Comparison of ENCODE assay signal across 9 cellular contexts in genomic region chr2:176104338-176105077, GRCh38. TPM values are rescaled to one million over a fixed set of nuclear protein-coding genes. Genes with fewer than 3 reads are reported as not detected.
DNase-seq lines count a peak whose midpoint lies in the region; ATAC-seq and TF ChIP-seq lines count a peak whose summit lies in the region.
"Had no signal": no experiment of that assay in that cellular context is flagged by ENCODE, and none has a peak within 500 bp of the region (broad histone marks: within the 10 kb centered on the region; RNA-seq: fewer than 3 reads in every experiment).

No MANE protein-coding gene starts in this region.

- no peak overlapping the region for H3K4me3 ChIP-seq in PC-3 (ENCODE audit: low read length)
- peak overlapping the region; percentile 26 for H3K4me3 ChIP-seq in hepatocyte

- BruUV-seq in PC-3 (replicated peaks; lab: Mats Ljungman, UMichigan) (no TSS peak), Calu3 (replicated peaks; lab: Mats Ljungman, UMichigan) (no TSS peak)

- H3K4me1 ChIP-seq in PC-3 (ENCODE audit: insufficient read depth, low read length) = peaks cover 10% of the 10 kb centered on the region
- H3K4me1 ChIP-seq in hepatocyte (ENCODE audit: insufficient read depth) = no peaks in the 10 kb centered on the region

- H3K79me2 ChIP-seq in PC-3 (ENCODE audit: low read length) (no peaks in the 10 kb centered on the region), hepatocyte (peaks cover 58% of the 10 kb centered on the region)

- H3K27me3 ChIP-seq in PC-3 (ENCODE audit: low read length) = peaks cover 15% of the 10 kb centered on the region
- H3K27me3 ChIP-seq in hepatocyte = peaks cover 94% of the 10 kb centered on the region

- H3F3A ChIP-seq in PC-3 (ENCODE audit: low read length, unreplicated experiment) = no peaks in the 10 kb centered on the region

- no peak for DNase-seq in T-helper 2 cell treated with Interferon-gamma antibody and Interleukin-4, amounts not matched to agents 5 μg/mL and 100 μg/mL, for 36 hours (ENCODE audit: low spot score)
- DNase-seq in T-helper 2 cell (no peak), PC-3 (peak; percentile 59), hepatocyte (ENCODE audit: low spot score) (no peak), Calu3 (no peak), NCI-H2029 treated with DMSO at 0.1 percent for 48 hours (lab: John Stamatoyannopoulos, UW) (no peak), NCI-H128 (lab: John Stamatoyannopoulos, UW; ENCODE audit: unreplicated experiment) (no peak)
- no peak for DNase-seq in stimulated activated effector memory CD8-positive, alpha-beta T cell treated with anti-CD3 and anti-CD28 coated beads, Interleukin-12 subunit alpha, Interleukin-12 subunit beta, amount 100 ng/mL, for 72 hours (ENCODE audit: low spot score in 2 of 2)

- H3K9me2 ChIP-seq in PC-3 (replicated peaks; ENCODE audit: low read length) (no peaks in the 10 kb centered on the region), hepatocyte (replicated peaks; ENCODE audit: insufficient read depth) (no peaks in the 10 kb centered on the region)

- H3K27me3 Mint-ChIP-seq in T-helper 2 cell treated with Interferon-gamma antibody and Interleukin-4, amounts not matched to agents 5 μg/mL and 100 μg/mL, for 36 hours (ENCODE audit: low read depth) = peaks cover 83% of the 10 kb centered on the region
- peaks cover 37% of the 10 kb centered on the region for H3K27me3 Mint-ChIP-seq in Calu3 (ENCODE audit: unreplicated experiment)

- WGBS in hepatocyte (ENCODE audit: low lambda C conversion rate, missing lambda C conversion rate) = 4% methylated on average over 53 of the region's 56 CpGs

- H2AFZ ChIP-seq in PC-3 (ENCODE audit: low read length) (no peak overlapping the region), hepatocyte (no peak overlapping the region)

- H3K4me2 ChIP-seq in PC-3 (ENCODE audit: low read length) (peak overlapping the region; percentile 56), hepatocyte (peak overlapping the region; percentile 91)

- POLR2A ChIA-PET in PC-3 (lab: Charles Lee; ENCODE audit: unreplicated experiment) = no interaction called here

- no peak overlapping the region for H3K4me3 Mint-ChIP-seq in T-helper 2 cell treated with Interferon-gamma antibody and Interleukin-4, amounts not matched to agents 5 μg/mL and 100 μg/mL, for 36 hours
- peak overlapping the region; percentile 39 for H3K4me3 Mint-ChIP-seq in stimulated activated effector memory CD8-positive, alpha-beta T cell treated with anti-CD3 and anti-CD28 coated beads, Interleukin-12 subunit alpha, Interleukin-12 subunit beta, amount 100 ng/mL, for 72 hours
- H3K4me3 Mint-ChIP-seq in Calu3 (ENCODE audit: low read depth, unreplicated experiment) = no peak overlapping the region

- no peaks in the 10 kb centered on the region for H4K20me1 ChIP-seq in PC-3 (ENCODE audit: low read length)
- H4K20me1 ChIP-seq in hepatocyte (ENCODE audit: insufficient read depth, poor library complexity, severe bottlenecking) = peaks cover 8% of the 10 kb centered on the region

- intact Hi-C loops in PC-3 (cut with micrococcal nuclease) (no loop called here), Calu3 (cut with micrococcal nuclease; ENCODE audit: unreplicated experiment) (no loop called here)

- TF ChIP-seq CTCF in PC-3 (conservative IDR thresholded peaks at IDR 0.05; ENCODE audit: low read depth, low read length) (no peak), hepatocyte (IDR thresholded peaks at IDR 0.05; ENCODE audit: poor library complexity) (no peak), Calu3 (IDR thresholded peaks at IDR 0.05; ENCODE audit: unreplicated experiment) (no peak)

- H3K36me3 ChIP-seq in PC-3 (ENCODE audit: low read depth, low read length) (no peaks in the 10 kb centered on the region), hepatocyte (replicated peaks; ENCODE audit: insufficient read depth, low read depth) (no peaks in the 10 kb centered on the region)

- H3K27ac ChIP-seq in PC-3 (ENCODE audit: low read length) (no peak overlapping the region), hepatocyte (peak overlapping the region; percentile 93)

- H3K9me3 Mint-ChIP-seq in T-helper 2 cell treated with Interferon-gamma antibody and Interleukin-4, amounts not matched to agents 5 μg/mL and 100 μg/mL, for 36 hours = peaks cover 3% of the 10 kb centered on the region
- no peaks in the 10 kb centered on the region for H3K9me3 Mint-ChIP-seq in stimulated activated effector memory CD8-positive, alpha-beta T cell treated with anti-CD3 and anti-CD28 coated beads, Interleukin-12 subunit alpha, Interleukin-12 subunit beta, amount 100 ng/mL, for 72 hours
- H3K9me3 Mint-ChIP-seq in Calu3 (ENCODE audit: low read depth, unreplicated experiment) = no peaks in the 10 kb centered on the region

- H3K9me3 ChIP-seq in PC-3 (ENCODE audit: low read length) (no peaks in the 10 kb centered on the region), hepatocyte (ENCODE audit: low read depth) (no peaks in the 10 kb centered on the region)

- H3K36me3 Mint-ChIP-seq in T-helper 2 cell treated with Interferon-gamma antibody and Interleukin-4, amounts not matched to agents 5 μg/mL and 100 μg/mL, for 36 hours (ENCODE audit: low read depth) = peaks cover 3% of the 10 kb centered on the region
- H3K36me3 Mint-ChIP-seq in stimulated activated effector memory CD8-positive, alpha-beta T cell treated with anti-CD3 and anti-CD28 coated beads, Interleukin-12 subunit alpha, Interleukin-12 subunit beta, amount 100 ng/mL, for 72 hours = peaks cover 15% of the 10 kb centered on the region
- no peaks in the 10 kb centered on the region for H3K36me3 Mint-ChIP-seq in Calu3 (ENCODE audit: insufficient read depth, unreplicated experiment)

- CTCF ChIA-PET in PC-3 (lab: Charles Lee) (no interaction called here), Calu3 (lab: Charles Lee) (no interaction called here)

- H3K27ac Mint-ChIP-seq in T-helper 2 cell treated with Interferon-gamma antibody and Interleukin-4, amounts not matched to agents 5 μg/mL and 100 μg/mL, for 36 hours = peak overlapping the region; percentile 73
- H3K27ac Mint-ChIP-seq in stimulated activated effector memory CD8-positive, alpha-beta T cell treated with anti-CD3 and anti-CD28 coated beads, Interleukin-12 subunit alpha, Interleukin-12 subunit beta, amount 100 ng/mL, for 72 hours = no peak overlapping the region
- no peak overlapping the region for H3K27ac Mint-ChIP-seq in Calu3 (ENCODE audit: unreplicated experiment)

- no peak overlapping the region for H3K9ac ChIP-seq in PC-3 (ENCODE audit: low read length)

- H3K4me1 Mint-ChIP-seq in T-helper 2 cell treated with Interferon-gamma antibody and Interleukin-4, amounts not matched to agents 5 μg/mL and 100 μg/mL, for 36 hours (ENCODE audit: low read depth) = peaks cover 5% of the 10 kb centered on the region
- peaks cover 37% of the 10 kb centered on the region for H3K4me1 Mint-ChIP-seq in stimulated activated effector memory CD8-positive, alpha-beta T cell treated with anti-CD3 and anti-CD28 coated beads, Interleukin-12 subunit alpha, Interleukin-12 subunit beta, amount 100 ng/mL, for 72 hours
- peaks cover 9% of the 10 kb centered on the region for H3K4me1 Mint-ChIP-seq in Calu3 (ENCODE audit: low read depth, unreplicated experiment)

- peak; percentile 65 for ATAC-seq in PC-3
- peak; percentile 43 for ATAC-seq in stimulated activated effector memory CD8-positive, alpha-beta T cell treated with anti-CD3 and anti-CD28 coated beads, Interleukin-12 subunit alpha, Interleukin-12 subunit beta, amount 100 ng/mL, for 72 hours

RNA-seq across cellular contexts. Expression of gene HOXD11, which starts 2.6 kb away (rescaled TPM):
- total RNA-seq in PC-3 (2014; rRNA removed) (not detected in 2 replicates), hepatocyte (5.7 and 6.3 TPM in 2 replicates), Calu3 (2022) (not detected in 2 replicates)
- polyA plus RNA-seq in hepatocyte = 9.9 and 11.5 TPM in 2 replicates
- total RNA-seq: mononuclear cell had no signal

RNA-seq across cellular contexts. Expression of gene HOXD12, which starts 4.9 kb away (rescaled TPM):
- total RNA-seq in PC-3 (2014; rRNA removed) (not detected in 2 replicates), hepatocyte (17.9 and 29.0 TPM in 2 replicates), Calu3 (2022) (not detected in 2 replicates)
- polyA plus RNA-seq in hepatocyte = 3.1 and 3.3 TPM in 2 replicates
- total RNA-seq: mononuclear cell had no signal

RNA-seq across cellular contexts. Expression of gene HOXD13, which starts 12.0 kb away (rescaled TPM):
- 0.36 and 0.46 TPM in 2 replicates for total RNA-seq in PC-3 (2014; rRNA removed)
- total RNA-seq in hepatocyte = 33.9 and 37.2 TPM in 2 replicates
- polyA plus RNA-seq in hepatocyte = 19.3 and 24.7 TPM in 2 replicates
- not detected in 2 replicates for total RNA-seq in Calu3 (2022)
- total RNA-seq: mononuclear cell had no signal

RNA-seq across cellular contexts. Expression of gene HOXD10, which starts 12.1 kb away (rescaled TPM):
- total RNA-seq in PC-3 (2014; rRNA removed) (not detected in 2 replicates), hepatocyte (8.5 and 11.7 TPM in 2 replicates), Calu3 (2022) (not detected in 2 replicates)
- 5.1 and 9.9 TPM in 2 replicates for polyA plus RNA-seq in hepatocyte
- total RNA-seq: mononuclear cell had no signal

RNA-seq across cellular contexts. Expression of gene HOXD9, which starts 18.0 kb away (rescaled TPM):
- total RNA-seq in PC-3 (2014; rRNA removed) = not detected in 2 replicates
- total RNA-seq in hepatocyte = 2.4 and 2.9 TPM in 2 replicates
- polyA plus RNA-seq in hepatocyte = 3.0 and 4.7 TPM in 2 replicates
- total RNA-seq in Calu3 (2022) = not detected in 2 replicates
- total RNA-seq: mononuclear cell had no signal

Comparison
In these comparisons a context has a peak if more than half of its experiments do, and no peak if none do; other contexts are left out.
1. RNA of gene HOXD12, which starts 4.9 kb away (total RNA-seq): 17.9 to 29.0 TPM in hepatocyte; not detected in PC-3 and not detected in Calu3; every median in the first group is over 10 times any median in the second.
2. RNA of gene HOXD13, which starts 12.0 kb away (total RNA-seq): 33.9 to 37.2 TPM in hepatocyte; 0.36 to 0.46 TPM in PC-3 and not detected in Calu3; every median in the first group is over 10 times any median in the second.